Comparison of ENCODE assay signal across 22 cellular contexts in genomic region chr17:71217769-71218168, GRCh38.
DNase-seq lines count a peak whose midpoint lies in the region; ATAC-seq and TF ChIP-seq lines count a peak whose summit lies in the region.
"Had no signal": no experiment of that assay in that cellular context is flagged by ENCODE, and none has a peak within 500 bp of the region (broad histone marks: within the 10 kb centered on the region; RNA-seq: fewer than 3 reads in every experiment).

No MANE protein-coding gene starts in this region.

- H3K36me3 ChIP-seq in mammary epithelial cell (ENCODE audit: insufficient read depth, low read length) (no peaks in the 10 kb centered on the region), breast epithelium (no peaks in the 10 kb centered on the region), RWPE2 (ENCODE audit: low read depth) (no peaks in the 10 kb centered on the region)
- H3K36me3 ChIP-seq: BLaER1 had no signal

- DNase-seq in mammary epithelial cell (peak; percentile 72), breast epithelium (ENCODE audit: low spot score in 2 of 2) (no peak), RWPE2 (ENCODE audit: low spot score) (no peak), foreskin keratinocyte (peak; percentile 66 to 83), medulla oblongata (ENCODE audit: extremely low spot score) (no peak), AG08396 (ENCODE audit: low spot score) (no peak)
- DNase-seq in stimulated activated CD4-positive, alpha-beta T cell treated with anti-CD3 and anti-CD28 coated beads, Interleukin-15, amount 100 ng/mL, for 24 hours = no peak
- DNase-seq: CD4-positive, CD25-positive, alpha-beta regulatory T cell; H9; IMR-90; KG1; MM.1S; NCI-H1694; NCI-H2029 treated with DMSO at 0.1 percent for 48 hours; NCI-H446 treated with DMSO at 0.1 percent for 48 hours; NCI-H526; NCI-H82; NK-92 treated with Interleukin-12 subunit alpha and Interleukin-12 subunit beta, amount 100 ng/mL, for 24 hours; SK-N-SH had no signal

- CTCF ChIA-PET in mammary epithelial cell (lab: Charles Lee; ENCODE audit: low non-redundant PET) = no interaction called here

- H3K27me3 ChIP-seq in mammary epithelial cell (ENCODE audit: insufficient read depth, low read length) (no peaks in the 10 kb centered on the region), breast epithelium (no peaks in the 10 kb centered on the region), RWPE2 (ENCODE audit: insufficient read depth, poor library complexity, severe bottlenecking) (no peaks in the 10 kb centered on the region), foreskin keratinocyte (no peaks in the 10 kb centered on the region)
- H3K27me3 ChIP-seq: BLaER1 had no signal

- in situ Hi-C loops in mammary epithelial cell (cut with MboI; ENCODE audit: low sequenced_read_pairs in 2 of 2) = loop anchor here in 1 of 2 donors (25.0 kb wide), 1 partner anchor 195 kb away; no protein-coding TSS in a partner anchor

- H3K4me1 ChIP-seq in mammary epithelial cell (ENCODE audit: insufficient read depth, low read length) (no peaks in the 10 kb centered on the region), breast epithelium (no peaks in the 10 kb centered on the region), RWPE2 (ENCODE audit: insufficient read depth, poor library complexity, severe bottlenecking) (no peaks in the 10 kb centered on the region), foreskin keratinocyte (no peaks in the 10 kb centered on the region)
- H3K4me1 ChIP-seq: BLaER1 had no signal

- H3K9me3 ChIP-seq in mammary epithelial cell (replicated peaks; ENCODE audit: insufficient read depth, low read length) = peaks cover 2% of the 10 kb centered on the region
- no peaks in the 10 kb centered on the region for H3K9me3 ChIP-seq in breast epithelium
- no peaks in the 10 kb centered on the region for H3K9me3 ChIP-seq in RWPE2 (ENCODE audit: severe bottlenecking)
- H3K9me3 ChIP-seq: BLaER1, SK-N-SH had no signal

- H3K9ac ChIP-seq in mammary epithelial cell (ENCODE audit: insufficient read depth, low read length) = no peak overlapping the region
- H3K9ac ChIP-seq: BLaER1, SK-N-SH had no signal

- H3K4me2 ChIP-seq in mammary epithelial cell (ENCODE audit: insufficient read depth, low read depth, low read length) = no peak overlapping the region
- H3K4me2 ChIP-seq: BLaER1, GM23338, SK-N-SH had no signal

- ATAC-seq in RWPE2 (ENCODE audit: low read depth) (peak; percentile 61; the same call in 2 of the 3 replicates), foreskin keratinocyte (peak; percentile 89)
- ATAC-seq: GM23338 had no signal

- no peak overlapping the region for H2AFZ ChIP-seq in mammary epithelial cell (ENCODE audit: low read depth, low read length)
- H2AFZ ChIP-seq: GM23338 had no signal

- no peak for TF ChIP-seq POLR2A in breast epithelium (IDR thresholded peaks at IDR 0.05)

- H3K27ac ChIP-seq in mammary epithelial cell (ENCODE audit: insufficient read depth, low read depth, low read length) (no peak overlapping the region), breast epithelium (no peak overlapping the region), RWPE2 (ENCODE audit: poor library complexity, severe bottlenecking) (no peak overlapping the region), foreskin keratinocyte (no peak overlapping the region)
- H3K27ac ChIP-seq: 22Rv1, BLaER1 had no signal

- H3K4me3 ChIP-seq in mammary epithelial cell (replicated peaks in 1 of 3; ENCODE audit: insufficient read depth in 1 of 3, low read depth in 2 of 3, low read length in 3 of 3) = no peak overlapping the region
- no peak overlapping the region for H3K4me3 ChIP-seq in breast epithelium
- H3K4me3 ChIP-seq in RWPE2 (ENCODE audit: severe bottlenecking) = no peak overlapping the region
- H3K4me3 ChIP-seq: BLaER1, GM23338 had no signal

- TSS peak; percentile 83 for BruUV-seq in mammary epithelial cell (replicated peaks; lab: Mats Ljungman, UMichigan)

- dilution Hi-C loops in mammary epithelial cell (cut with HindIII; ENCODE audit: low sequenced_read_pairs) = no loop called here

- H4K20me1 ChIP-seq in mammary epithelial cell (ENCODE audit: insufficient read depth, low read length) = no peaks in the 10 kb centered on the region
- H4K20me1 ChIP-seq: BLaER1 had no signal

- WGBS in mammary epithelial cell (ENCODE audit: low coverage, missing lambda C conversion rate) = 10% methylated on average over 2 of the region's 2 CpGs

- TF ChIP-seq CTCF in mammary epithelial cell (conservative IDR thresholded peaks at IDR 0.05 in 1 of 2, IDR thresholded peaks at IDR 0.05 in 1 of 2; ENCODE audit: extremely low read depth in 1 of 2, insufficient read depth in 1 of 2, low read depth in 1 of 2, low read length in 2 of 2) (no peak), breast epithelium (IDR thresholded peaks at IDR 0.05) (no peak), RWPE2 (IDR thresholded peaks at IDR 0.05; ENCODE audit: poor library complexity, severe bottlenecking) (no peak), foreskin keratinocyte (conservative IDR thresholded peaks at IDR 0.05) (no peak)

- no peaks in the 10 kb centered on the region for H3K79me2 ChIP-seq in mammary epithelial cell (ENCODE audit: insufficient read depth, low read length)

- intact Hi-C loops in mammary epithelial cell (cut with micrococcal nuclease) (no loop called here), breast epithelium (cut with DNase I; ENCODE audit: low total_unique reads) (no loop called here)

Comparison
In these comparisons a context has a peak if more than half of its experiments do, and no peak if none do; other contexts are left out.
1. DNase-seq: peak in mammary epithelial cell (single experiment) and foreskin keratinocyte (2 of 2); none in breast epithelium (0 of 2), RWPE2 (single experiment), stimulated activated CD4-positive, alpha-beta T cell treated with anti-CD3 and anti-CD28 coated beads, Interleukin-15, amount 100 ng/mL, for 24 hours (single experiment), medulla oblongata (single experiment) and AG08396 (single experiment).